20 cellular contexts compared by ENCODE assay signal in genomic region chr10:102600816-102601215, GRCh38. TPM values are rescaled to one million over a fixed set of nuclear protein-coding genes. Genes with fewer than 3 reads are reported as not detected.
DNase-seq lines count a peak whose midpoint lies in the region; ATAC-seq and TF ChIP-seq lines count a peak whose summit lies in the region.
"Had no signal": no experiment of that assay in that cellular context is flagged by ENCODE, and none has a peak within 500 bp of the region (broad histone marks: within the 10 kb centered on the region; RNA-seq: fewer than 3 reads in every experiment).

No MANE protein-coding gene starts in this region.

- in situ Hi-C loops in G401 (cut with HindIII; ENCODE audit: low sequenced_read_pairs): loop anchor here (10.0 kb wide), 1 partner anchor 96 kb away; the partner anchor contains the start of genes ACTR1A and SUFU
- in situ Hi-C loops in gastrocnemius medialis (cut with MboI; ENCODE audit: low sequenced_read_pairs in 4 of 4): no loop called here

- TF ChIP-seq CTCF in ascending aorta (IDR thresholded peaks at IDR 0.05): no peak
- no peak for TF ChIP-seq CTCF in gastrocnemius medialis (IDR thresholded peaks at IDR 0.05 in 4 of 5, conservative IDR thresholded peaks at IDR 0.05 in 1 of 5)

- H3K9me3 ChIP-seq in ascending aorta (no peaks in the 10 kb centered on the region), gastrocnemius medialis (no peaks in the 10 kb centered on the region)
- H3K9me3 ChIP-seq: left lung, pancreas had no signal

- H3K27me3 ChIP-seq in ascending aorta: no peaks in the 10 kb centered on the region
- no peaks in the 10 kb centered on the region for H3K27me3 ChIP-seq in layer of hippocampus (ENCODE audit: control insufficient read depth, insufficient read depth, low read length)
- no peaks in the 10 kb centered on the region for H3K27me3 ChIP-seq in gastrocnemius medialis
- H3K27me3 ChIP-seq: left lung, pancreas had no signal

- TF ChIP-seq POLR2A in gastrocnemius medialis (IDR thresholded peaks at IDR 0.05): no peak

- DNase-seq in G401 (ENCODE audit: low spot score) (peak; percentile 97), ascending aorta (ENCODE audit: low spot score in 2 of 2) (no peak), gastrocnemius medialis (peak in 1 of 2 donors; percentile 45), D341Med (ENCODE audit: low spot score) (no peak), mesenteric fat pad (ENCODE audit: low spot score) (no peak), RPMI8226 (no peak)
- DNase-seq: ACHN; activated CD4-positive, alpha-beta T cell treated with anti-CD3 and anti-CD28 coated beads, Interleukin-2, amount 50 U/mL, for 4 hours; activated naive CD4-positive, alpha-beta T cell treated with Interleukin-2 at 50 U/mL for 16 hours; cortex of kidney; foreskin melanocyte; left lung; NCI-H2107; NCI-H524; pancreas; SIG-M5; small intestine; stimulated activated CD4-positive, alpha-beta T cell treated with anti-CD3 and anti-CD28 coated beads, Interleukin-4, amount 100 ng/mL, for 24 hours had no signal

- intact Hi-C loops in ascending aorta (cut with DNase I): no loop called here
- intact Hi-C loops in gastrocnemius medialis (cut with DNase I; ENCODE audit: low total_unique reads): no loop called here

- H3K27ac ChIP-seq in ascending aorta (peak overlapping the region; percentile 84 to 87), layer of hippocampus (ENCODE audit: low read depth, low read length) (peak overlapping the region; percentile 39), gastrocnemius medialis (peak overlapping the region; percentile 76 to 87 (median 80))
- H3K27ac ChIP-seq: pancreas had no signal

- peaks cover 13 to 42% of the 10 kb centered on the region in 2 donors for H3K4me1 ChIP-seq in ascending aorta
- peaks cover 85 to 97% of the 10 kb centered on the region in 2 donors for H3K4me1 ChIP-seq in gastrocnemius medialis
- H3K4me1 ChIP-seq: pancreas had no signal

- H3K4me3 ChIP-seq in ascending aorta (no peak overlapping the region), gastrocnemius medialis (no peak overlapping the region)
- H3K4me3 ChIP-seq: left lung, pancreas had no signal

- peak in 1 of 2 donors; percentile 7 for ATAC-seq in gastrocnemius medialis
- no peak for ATAC-seq in HG03196 (IDR thresholded peaks at IDR 0.05; ENCODE audit: unreplicated experiment)
- ATAC-seq: left lung, pancreas had no signal

- H3K36me3 ChIP-seq in ascending aorta: peaks cover 2 to 22% of the 10 kb centered on the region in 2 donors
- no peaks in the 10 kb centered on the region for H3K36me3 ChIP-seq in gastrocnemius medialis

RNA-seq across cellular contexts. Expression of gene TRIM8, which starts 43.5 kb away (rescaled TPM):
- total RNA-seq in G401 (2014; rRNA removed; shearing (Covaris generic)): 30.2 and 44.4 TPM in 2 replicates
- total RNA-seq in ascending aorta: 216 TPM
- 100 to 1,000 TPM; 113 to 222 (median 138) TPM for total RNA-seq in gastrocnemius medialis
- 146 TPM for total RNA-seq in mesenteric fat pad
